24 cellular contexts compared by ENCODE assay signal in genomic region chr7:50727072-50727471, GRCh38. TPM values are rescaled to one million over a fixed set of nuclear protein-coding genes. Genes with fewer than 3 reads are reported as not detected.
DNase-seq lines count a peak whose midpoint lies in the region; ATAC-seq and TF ChIP-seq lines count a peak whose summit lies in the region.
"Had no signal": no experiment of that assay in that cellular context is flagged by ENCODE, and none has a peak within 500 bp of the region (broad histone marks: within the 10 kb centered on the region; RNA-seq: fewer than 3 reads in every experiment).

No MANE protein-coding gene starts in this region.

- peaks cover 0 to 34% of the 10 kb centered on the region in 2 experiments; a peak in 2 of 4 replicates for H3K4me1 ChIP-seq in SK-N-SH (ENCODE audit: control insufficient read depth in 1 of 2, insufficient read depth in 2 of 2, low read depth in 1 of 2, low read length in 1 of 2)
- peaks cover 9% of the 10 kb centered on the region for H3K4me1 ChIP-seq in mesendoderm (ENCODE audit: control insufficient read depth, low read depth, low read length)

- H3K36me3 ChIP-seq in SK-N-SH (replicated peaks in 1 of 2; ENCODE audit: control insufficient read depth in 1 of 2, insufficient read depth in 2 of 2, low read length in 1 of 2) (peaks cover 0 to 7% of the 10 kb centered on the region in 2 experiments), mesendoderm (ENCODE audit: control insufficient read depth, insufficient read depth, low read length) (peaks cover 1% of the 10 kb centered on the region)

- H2BK5ac ChIP-seq in mesendoderm (ENCODE audit: low read length), result no peak overlapping the region

- H3K27ac ChIP-seq in SK-N-SH (ENCODE audit: low read depth in 2 of 2, low read length in 1 of 2), result no peak overlapping the region
- H3K27ac ChIP-seq in mesendoderm (ENCODE audit: low read depth, low read length), result no peak overlapping the region
- H3K27ac ChIP-seq: 22Rv1, tibial nerve had no signal

- TF ChIP-seq CTCF in SK-N-SH (IDR thresholded peaks at IDR 0.05), result no peak
- no peak for TF ChIP-seq CTCF in WTC11 (IDR thresholded peaks at IDR 0.05)
- TF ChIP-seq CTCF in epithelial cell of esophagus (IDR thresholded peaks at IDR 0.05; ENCODE audit: insufficient read depth, low read depth, low read length, missing control alignments), result no peak

- H2AK5ac ChIP-seq in mesendoderm (ENCODE audit: low read length), result no peak overlapping the region

- H3K4me3 ChIP-seq in SK-N-SH (ENCODE audit: low read depth in 2 of 2, low read length in 1 of 2) (no peak overlapping the region), epithelial cell of esophagus (ENCODE audit: low read length) (no peak overlapping the region), mesendoderm (ENCODE audit: low read length) (no peak overlapping the region)
- H3K4me3 ChIP-seq: ascending aorta, tibial nerve had no signal

- peaks cover 84% of the 10 kb centered on the region for H4K20me1 ChIP-seq in SK-N-SH (ENCODE audit: insufficient read depth)

- no peaks in the 10 kb centered on the region for H3K27me3 ChIP-seq in SK-N-SH (ENCODE audit: insufficient read depth)
- H3K27me3 ChIP-seq in mesendoderm (ENCODE audit: insufficient read depth, low read length, poor library complexity), result no peaks in the 10 kb centered on the region
- H3K27me3 ChIP-seq: ascending aorta, tibial nerve had no signal

- H3K9me2 ChIP-seq in SK-N-SH, result no peaks in the 10 kb centered on the region

- H3K23ac ChIP-seq in mesendoderm (ENCODE audit: low read length), result no peak overlapping the region

- no peak overlapping the region for H3K4me3 Mint-ChIP-seq in WTC11
- H3K4me3 Mint-ChIP-seq: activated naive CD8-positive, alpha-beta T cell treated with anti-CD3 and anti-CD28 coated beads for 36 hours; activated T-helper 1 cell treated with anti-CD3 and anti-CD28 coated beads, Interleukin-12 subunit alpha, Interleukin-12 subunit beta, Interleukin-2, Interleukin-4 antibody, amounts not matched to agents 30 ng/mL and 10 ng/mL and 1 ng/mL, durations not matched to agents 14 hours and 24 hours and 36 hours; CD4-positive, alpha-beta T cell; IgD-negative memory B cell; memory B cell had no signal

- ATAC-seq in SK-N-SH treated with all-trans-retinoic acid at 6 μM for 48 hours (no peak), WTC11 (peak; percentile 77), GM18517 (IDR thresholded peaks at IDR 0.05; ENCODE audit: unreplicated experiment) (no peak)
- ATAC-seq: Right ventricle myocardium inferior had no signal

- H3K9me3 ChIP-seq in SK-N-SH, result no peaks in the 10 kb centered on the region
- H3K9me3 ChIP-seq: ascending aorta, tibial nerve had no signal

- H3K4ac ChIP-seq in mesendoderm (ENCODE audit: low read depth, low read length), result no peak overlapping the region

- H2AFZ ChIP-seq in SK-N-SH (ENCODE audit: low read depth), result no peak overlapping the region

- H4K8ac ChIP-seq in mesendoderm (ENCODE audit: low read depth, low read length), result no peak overlapping the region

- H4K5ac ChIP-seq in mesendoderm (ENCODE audit: low read length), result no peak overlapping the region

- no peak overlapping the region for H3K27ac Mint-ChIP-seq in WTC11
- H3K27ac Mint-ChIP-seq: activated naive CD8-positive, alpha-beta T cell treated with anti-CD3 and anti-CD28 coated beads for 36 hours; activated T-helper 1 cell treated with anti-CD3 and anti-CD28 coated beads, Interleukin-12 subunit alpha, Interleukin-12 subunit beta, Interleukin-2, Interleukin-4 antibody, amounts not matched to agents 30 ng/mL and 10 ng/mL and 1 ng/mL, durations not matched to agents 14 hours and 24 hours and 36 hours; CD4-positive, alpha-beta T cell; IgD-negative memory B cell; memory B cell; progenitor cell of endocrine pancreas had no signal

- H3K9me3 Mint-ChIP-seq in WTC11, result no peaks in the 10 kb centered on the region
- H3K9me3 Mint-ChIP-seq: activated naive CD8-positive, alpha-beta T cell treated with anti-CD3 and anti-CD28 coated beads for 36 hours; activated T-helper 1 cell treated with anti-CD3 and anti-CD28 coated beads, Interleukin-12 subunit alpha, Interleukin-12 subunit beta, Interleukin-2, Interleukin-4 antibody, amounts not matched to agents 30 ng/mL and 10 ng/mL and 1 ng/mL, durations not matched to agents 14 hours and 24 hours and 36 hours; CD4-positive, alpha-beta T cell; memory B cell had no signal

- peaks cover 51% of the 10 kb centered on the region for H3K79me1 ChIP-seq in mesendoderm (ENCODE audit: low read length)

- no peaks in the 10 kb centered on the region for H3K36me3 Mint-ChIP-seq in WTC11
- H3K36me3 Mint-ChIP-seq: activated naive CD8-positive, alpha-beta T cell treated with anti-CD3 and anti-CD28 coated beads for 36 hours; IgD-negative memory B cell; memory B cell had no signal

- H3K56ac ChIP-seq in mesendoderm (ENCODE audit: low read length), result no peak overlapping the region

- H3K18ac ChIP-seq in mesendoderm (ENCODE audit: low read length), result no peak overlapping the region

- H3K79me2 ChIP-seq in SK-N-SH (ENCODE audit: insufficient read depth) (peaks cover 93% of the 10 kb centered on the region), mesendoderm (ENCODE audit: control insufficient read depth, insufficient read depth, low read length) (peaks cover 51% of the 10 kb centered on the region)

- 43% methylated on average over 3 of the region's 3 CpGs for WGBS in SK-N-SH (ENCODE audit: low lambda C conversion rate)
- no CpG with 5 or more reads among the region's 3 CpGs for WGBS in mesendoderm (ENCODE audit: extremely low coverage, insufficient coverage, low lambda C conversion rate)

- peaks cover 26% of the 10 kb centered on the region for H3F3A ChIP-seq in SK-N-SH (replicated peaks; ENCODE audit: insufficient read depth)

- no peak for TF ChIP-seq EP300 in SK-N-SH (IDR thresholded peaks at IDR 0.05; ENCODE audit: borderline replicate concordance in 1 of 2, low read depth in 1 of 2, low read length in 1 of 2)

- POLR2A ChIA-PET in SK-N-SH (lab: Yijun Ruan, JAX), result no interaction called here
- POLR2A ChIA-PET in WTC11 (lab: Charles Lee), result no interaction called here

- no peak overlapping the region for H2BK120ac ChIP-seq in mesendoderm (ENCODE audit: low read depth, low read length)

- no peak overlapping the region for H2BK15ac ChIP-seq in mesendoderm (replicated peaks; ENCODE audit: low read depth)

- CTCF ChIA-PET in SK-N-SH (lab: Yijun Ruan, JAX) (interaction anchor here (0.5 kb wide), 1 partner anchor 1717 kb away, joined by 4 read pairs; no protein-coding TSS in a partner anchor), WTC11 (lab: Charles Lee) (interaction anchor here (1.0 kb wide), 1 partner anchor 15 kb away, joined by 4 read pairs; no protein-coding TSS in a partner anchor)

- peaks cover 25% of the 10 kb centered on the region for H3K4me1 Mint-ChIP-seq in WTC11
- H3K4me1 Mint-ChIP-seq: memory B cell had no signal

- H3K4me2 ChIP-seq in SK-N-SH (no peak overlapping the region), mesendoderm (ENCODE audit: low read length) (no peak overlapping the region)

- H3K27me3 Mint-ChIP-seq in WTC11 (ENCODE audit: low read depth), result no peaks in the 10 kb centered on the region
- H3K27me3 Mint-ChIP-seq: activated naive CD8-positive, alpha-beta T cell treated with anti-CD3 and anti-CD28 coated beads for 36 hours; CD4-positive, alpha-beta T cell had no signal

- no peak for DNase-seq in SK-N-SH
- no peak for DNase-seq in WTC11 (ENCODE audit: low spot score)
- DNase-seq in epithelial cell of esophagus (ENCODE audit: low read depth), result peak; percentile 29
- DNase-seq in mesendoderm, result peak; percentile 85
- no peak for DNase-seq in COLO829 (ENCODE audit: low spot score)
- no peak for DNase-seq in HuH-7.5 (ENCODE audit: low spot score)
- DNase-seq: activated naive CD8-positive, alpha-beta T cell treated with anti-CD3 and anti-CD28 coated beads for 36 hours; CD4-positive, alpha-beta T cell; DMS 273 treated with DMSO at 0.1 percent for 48 hours; effector CD8-positive, alpha-beta T cell; glutamatergic neuron; NCI-H2081 treated with DMSO at 0.1 percent for 48 hours; NCI-H446 treated with DMSO at 0.1 percent for 48 hours had no signal

- no peak overlapping the region for H3K9ac ChIP-seq in SK-N-SH
- no peak overlapping the region for H3K9ac ChIP-seq in mesendoderm (ENCODE audit: low read length)

- TF ChIP-seq RAD21 in SK-N-SH (IDR thresholded peaks at IDR 0.05; ENCODE audit: low read length), result no peak

TF ChIP-seq in SK-N-SH, 30 proteins besides CTCF, POLR2A, EP300 and RAD21 (continues in another document):
- TF ChIP-seq YY1 (IDR thresholded peaks at IDR 0.05; ENCODE audit: low read depth), result no peak
- TF ChIP-seq, protein P1, sequence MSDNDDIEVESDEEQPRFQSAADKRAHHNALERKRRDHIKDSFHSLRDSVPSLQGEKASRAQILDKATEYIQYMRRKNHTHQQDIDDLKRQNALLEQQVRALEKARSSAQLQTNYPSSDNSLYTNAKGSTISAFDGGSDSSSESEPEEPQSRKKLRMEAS (IDR thresholded peaks at IDR 0.05; ENCODE audit: low read depth), result no peak
- TF ChIP-seq GABPA (IDR thresholded peaks at IDR 0.05; ENCODE audit: low read depth), result 0 out of 2 replicates have a peak, but pooled peaks have one; percentile 12

TF ChIP-seq in WTC11, 78 proteins besides CTCF, POLR2A, EP300 and RAD21:
- TF ChIP-seq NR2C2 (CRISPR knock-in tag; IDR thresholded peaks at IDR 0.05), result no peak
- TF ChIP-seq TP53 (CRISPR knock-in tag; IDR thresholded peaks at IDR 0.05), result no peak
- no peak for TF ChIP-seq ESRRA (CRISPR knock-in tag; IDR thresholded peaks at IDR 0.05; ENCODE audit: borderline replicate concordance)
- no peak for TF ChIP-seq ZNF219 (CRISPR knock-in tag; IDR thresholded peaks at IDR 0.05; ENCODE audit: borderline replicate concordance)

RNA-seq across cellular contexts. Expression of gene GRB10, which starts 55.6 kb away (rescaled TPM):
- 4.4 and 5.1 TPM in 2 replicates for polyA plus RNA-seq in SK-N-SH (2012; rRNA removed)
- 3.8 and 3.9 TPM in 2 replicates for polyA plus RNA-seq in SK-N-SH (2012; cell fraction: cytosol; rRNA removed)
- 15.3 and 16.8 TPM in 2 replicates for polyA plus RNA-seq in SK-N-SH (2012; cell fraction: nucleus; rRNA removed)
- total RNA-seq in WTC11 (2021), result 66.0 to 103 TPM (median 67.3 TPM) in 3 replicates
- polyA plus RNA-seq in mesendoderm (2013, experiment 1 of 2), result 29.6 TPM
- 29.5 TPM for polyA plus RNA-seq in mesendoderm (2013, experiment 2 of 2)
- total RNA-seq: OCI-LY7 had no signal

Comparison
In these comparisons a context has a peak if more than half of its experiments do, and no peak if none do; other contexts are left out.
1. DNase-seq: peak in epithelial cell of esophagus (single experiment) and mesendoderm (single experiment); none in SK-N-SH (single experiment), WTC11 (single experiment), COLO829 (single experiment) and HuH-7.5 (single experiment).